ENCODE assay signal across 2 cellular contexts in genomic region chr5:38105231-38105570, GRCh38.
A peak's percentile ranks its signal among the peaks of the same experiment; 100 is the strongest.
TF ChIP-seq lines count a peak whose summit lies in the region.

No MANE protein-coding gene starts in this region.

TF ChIP-seq in HepG2, 621 proteins besides CTCF, POLR2A, EP300 and RAD21 (continues in another document):
- TF ChIP-seq, protein P1, sequence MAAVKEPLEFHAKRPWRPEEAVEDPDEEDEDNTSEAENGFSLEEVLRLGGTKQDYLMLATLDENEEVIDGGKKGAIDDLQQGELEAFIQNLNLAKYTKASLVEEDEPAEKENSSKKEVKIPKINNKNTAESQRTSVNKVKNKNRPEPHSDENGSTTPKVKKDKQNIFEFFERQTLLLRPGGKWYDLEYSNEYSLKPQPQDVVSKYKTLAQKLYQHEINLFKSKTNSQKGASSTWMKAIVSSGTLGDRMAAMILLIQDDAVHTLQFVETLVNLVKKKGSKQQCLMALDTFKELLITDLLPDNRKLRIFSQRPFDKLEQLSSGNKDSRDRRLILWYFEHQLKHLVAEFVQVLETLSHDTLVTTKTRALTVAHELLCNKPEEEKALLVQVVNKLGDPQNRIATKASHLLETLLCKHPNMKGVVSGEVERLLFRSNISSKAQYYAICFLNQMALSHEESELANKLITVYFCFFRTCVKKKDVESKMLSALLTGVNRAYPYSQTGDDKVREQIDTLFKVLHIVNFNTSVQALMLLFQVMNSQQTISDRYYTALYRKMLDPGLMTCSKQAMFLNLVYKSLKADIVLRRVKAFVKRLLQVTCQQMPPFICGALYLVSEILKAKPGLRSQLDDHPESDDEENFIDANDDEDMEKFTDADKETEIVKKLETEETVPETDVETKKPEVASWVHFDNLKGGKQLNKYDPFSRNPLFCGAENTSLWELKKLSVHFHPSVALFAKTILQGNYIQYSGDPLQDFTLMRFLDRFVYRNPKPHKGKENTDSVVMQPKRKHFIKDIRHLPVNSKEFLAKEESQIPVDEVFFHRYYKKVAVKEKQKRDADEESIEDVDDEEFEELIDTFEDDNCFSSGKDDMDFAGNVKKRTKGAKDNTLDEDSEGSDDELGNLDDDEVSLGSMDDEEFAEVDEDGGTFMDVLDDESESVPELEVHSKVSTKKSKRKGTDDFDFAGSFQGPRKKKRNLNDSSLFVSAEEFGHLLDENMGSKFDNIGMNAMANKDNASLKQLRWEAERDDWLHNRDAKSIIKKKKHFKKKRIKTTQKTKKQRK (IDR thresholded peaks at IDR 0.05; ENCODE audit: low read length), result no peak
- TF ChIP-seq, protein P2, sequence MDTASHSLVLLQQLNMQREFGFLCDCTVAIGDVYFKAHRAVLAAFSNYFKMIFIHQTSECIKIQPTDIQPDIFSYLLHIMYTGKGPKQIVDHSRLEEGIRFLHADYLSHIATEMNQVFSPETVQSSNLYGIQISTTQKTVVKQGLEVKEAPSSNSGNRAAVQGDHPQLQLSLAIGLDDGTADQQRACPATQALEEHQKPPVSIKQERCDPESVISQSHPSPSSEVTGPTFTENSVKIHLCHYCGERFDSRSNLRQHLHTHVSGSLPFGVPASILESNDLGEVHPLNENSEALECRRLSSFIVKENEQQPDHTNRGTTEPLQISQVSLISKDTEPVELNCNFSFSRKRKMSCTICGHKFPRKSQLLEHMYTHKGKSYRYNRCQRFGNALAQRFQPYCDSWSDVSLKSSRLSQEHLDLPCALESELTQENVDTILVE (CRISPR knock-in tag; IDR thresholded peaks at IDR 0.05), result 0 out of 2 replicates have a peak, but pooled peaks have one; percentile 9
- TF ChIP-seq ZNF768 (CRISPR knock-in tag; IDR thresholded peaks at IDR 0.05) (no peak), XRCC5 (optimal IDR thresholded peaks at IDR 0.05; ENCODE audit: low read length) (peak; percentile 8), TGIF2 (CRISPR knock-in tag; IDR thresholded peaks at IDR 0.05) (0 out of 2 replicates have a peak, but pooled peaks have one; percentile 35), SOX6 (IDR thresholded peaks at IDR 0.05) (no peak), SOX6 (CRISPR knock-in tag; IDR thresholded peaks at IDR 0.05) (0 out of 2 replicates have a peak, but pooled peaks have one; percentile 9), HOXA5 (CRISPR knock-in tag; IDR thresholded peaks at IDR 0.05) (no peak), HMGXB4 (CRISPR knock-in tag; IDR thresholded peaks at IDR 0.05; ENCODE audit: borderline replicate concordance in 1 of 2, low read depth in 1 of 2) (0 out of 4 replicates have a peak, but pooled peaks of 1 of the 2 experiments have one; percentile 6)
- TF ChIP-seq, protein P3, sequence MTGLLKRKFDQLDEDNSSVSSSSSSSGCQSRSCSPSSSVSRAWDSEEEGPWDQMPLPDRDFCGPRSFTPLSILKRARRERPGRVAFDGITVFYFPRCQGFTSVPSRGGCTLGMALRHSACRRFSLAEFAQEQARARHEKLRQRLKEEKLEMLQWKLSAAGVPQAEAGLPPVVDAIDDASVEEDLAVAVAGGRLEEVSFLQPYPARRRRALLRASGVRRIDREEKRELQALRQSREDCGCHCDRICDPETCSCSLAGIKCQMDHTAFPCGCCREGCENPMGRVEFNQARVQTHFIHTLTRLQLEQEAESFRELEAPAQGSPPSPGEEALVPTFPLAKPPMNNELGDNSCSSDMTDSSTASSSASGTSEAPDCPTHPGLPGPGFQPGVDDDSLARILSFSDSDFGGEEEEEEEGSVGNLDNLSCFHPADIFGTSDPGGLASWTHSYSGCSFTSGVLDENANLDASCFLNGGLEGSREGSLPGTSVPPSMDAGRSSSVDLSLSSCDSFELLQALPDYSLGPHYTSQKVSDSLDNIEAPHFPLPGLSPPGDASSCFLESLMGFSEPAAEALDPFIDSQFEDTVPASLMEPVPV (CRISPR knock-in tag; IDR thresholded peaks at IDR 0.05), result no peak

TF ChIP-seq in H1, 55 proteins besides CTCF, POLR2A, EP300 and RAD21:
- TF ChIP-seq PHF8 (conservative IDR thresholded peaks at IDR 0.05; ENCODE audit: low read depth, low read length) (no peak), SIN3A (conservative IDR thresholded peaks at IDR 0.05 in 1 of 2, IDR thresholded peaks at IDR 0.05 in 1 of 2; ENCODE audit: low read depth in 1 of 2, low read length in 2 of 2) (no peak), POU5F1 (IDR thresholded peaks at IDR 0.05; ENCODE audit: low read depth, low read length) (no peak)
